In the genomic region with DNA sequence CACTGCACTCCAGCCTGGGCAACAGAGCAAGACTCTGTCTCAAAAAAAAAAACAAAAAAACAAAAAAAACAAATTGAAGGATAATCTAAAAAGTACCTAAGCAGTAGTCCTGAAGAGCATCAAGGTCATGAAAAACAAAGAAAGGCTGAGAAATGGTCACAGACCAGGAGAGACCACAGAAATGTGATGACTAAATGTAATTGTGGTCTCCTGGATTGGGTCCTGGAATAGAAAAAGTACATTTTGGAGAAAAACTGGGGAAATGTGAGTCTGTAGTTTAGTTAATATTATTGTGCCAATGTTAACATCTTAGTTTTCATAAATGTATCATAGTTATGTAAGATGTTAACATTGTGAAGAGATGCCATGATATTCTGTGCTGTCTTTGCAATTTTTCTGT, we compare ENCODE assay signal across 23 cellular contexts.
"Had no signal": no experiment of that assay in that cellular context is flagged by ENCODE, and none has a peak within 500 bp of the region (broad histone marks: within the 10 kb centered on the region; RNA-seq: fewer than 3 reads in every experiment).

No MANE protein-coding gene starts in this region.

- H3K9me3 ChIP-seq: lower lobe of right lung, ovary, suprapubic skin, transverse colon, upper lobe of right lung, uterus had no signal

- H3K27me3 ChIP-seq: ovary, suprapubic skin, transverse colon, upper lobe of right lung, uterus had no signal

- H3K27ac Mint-ChIP-seq: natural killer cell; stimulated activated effector memory CD8-positive, alpha-beta T cell treated with anti-CD3 and anti-CD28 coated beads, Interleukin-12 subunit alpha, Interleukin-12 subunit beta, amount 100 ng/mL, for 72 hours had no signal

- FAIRE-seq: colon, keratinocyte had no signal

- H3K4me1 Mint-ChIP-seq: natural killer cell; stimulated activated effector memory CD8-positive, alpha-beta T cell treated with anti-CD3 and anti-CD28 coated beads, Interleukin-12 subunit alpha, Interleukin-12 subunit beta, amount 100 ng/mL, for 72 hours had no signal

- H3K9me3 Mint-ChIP-seq: natural killer cell had no signal

- H3K36me3 ChIP-seq: lower lobe of right lung, ovary, suprapubic skin, transverse colon, upper lobe of right lung, uterus had no signal

- H3K27ac ChIP-seq: dorsolateral prefrontal cortex, lower lobe of right lung, ovary, suprapubic skin, transverse colon, upper lobe of right lung, uterus had no signal

- H3K4me1 ChIP-seq: lower lobe of right lung, transverse colon, upper lobe of right lung, uterus had no signal

- H3K36me3 Mint-ChIP-seq: natural killer cell; stimulated activated effector memory CD8-positive, alpha-beta T cell treated with anti-CD3 and anti-CD28 coated beads, Interleukin-12 subunit alpha, Interleukin-12 subunit beta, amount 100 ng/mL, for 72 hours had no signal

- DNase-seq: dorsolateral prefrontal cortex; effector CD4-positive, alpha-beta T cell; foreskin melanocyte; head of caudate nucleus; left ventricle myocardium superior; lower lobe of right lung; natural killer cell; occipital lobe; ovary; posterior cingulate gyrus; stimulated activated CD4-positive, alpha-beta T cell treated with anti-CD3 and anti-CD28 coated beads, Interleukin-12 subunit alpha, Interleukin-12 subunit beta, amount 100 ng/mL, for 4 hours; stimulated activated CD4-positive, alpha-beta T cell treated with anti-CD3 and anti-CD28 coated beads, Interleukin-1b, Interleukin-23, amount 100 ng/mL, for 48 hours; stimulated activated CD4-positive, alpha-beta T cell treated with anti-CD3 and anti-CD28 coated beads, Interleukin-4, amount 100 ng/mL, for 1 hour; stimulated activated naive CD8-positive, alpha-beta T cell treated with anti-CD3 and anti-CD28 coated beads, Interleukin-15, Interleukin-2, amounts not matched to agents 100 U/mL and 50 U/mL, for 24 hours; transverse colon; upper lobe of right lung; uterus had no signal

- H3K4me3 Mint-ChIP-seq: natural killer cell; stimulated activated effector memory CD8-positive, alpha-beta T cell treated with anti-CD3 and anti-CD28 coated beads, Interleukin-12 subunit alpha, Interleukin-12 subunit beta, amount 100 ng/mL, for 72 hours had no signal

- ATAC-seq: left ventricle myocardium superior; lower lobe of right lung; natural killer cell; sciatic nerve; stimulated activated effector memory CD8-positive, alpha-beta T cell treated with anti-CD3 and anti-CD28 coated beads, Interleukin-12 subunit alpha, Interleukin-12 subunit beta, amount 100 ng/mL, for 72 hours; stimulated activated naive CD8-positive, alpha-beta T cell treated with anti-CD3 and anti-CD28 coated beads, Interleukin-15, Interleukin-2, amounts not matched to agents 100 U/mL and 50 U/mL, for 24 hours; upper lobe of right lung had no signal

- H3K4me3 ChIP-seq: dorsolateral prefrontal cortex, lower lobe of right lung, ovary, smooth muscle cell, suprapubic skin, transverse colon, upper lobe of right lung, uterus had no signal
